ENCODE assay signal across 9 cellular contexts in genomic region chr16:66483689-66484452, GRCh38. TPM values are rescaled to one million over a fixed set of nuclear protein-coding genes. Genes with fewer than 3 reads are reported as not detected.
DNase-seq lines count a peak whose midpoint lies in the region; FAIRE-seq and TF ChIP-seq lines count a peak whose summit lies in the region.
"Had no signal": no experiment of that assay in that cellular context is flagged by ENCODE, and none has a peak within 500 bp of the region (broad histone marks: within the 10 kb centered on the region; RNA-seq: fewer than 3 reads in every experiment).

No MANE protein-coding gene starts in this region.

- peak overlapping the region; percentile 29 for H3K27ac Mint-ChIP-seq in activated T-helper 1 cell treated with anti-CD3 and anti-CD28 coated beads, Interleukin-12 subunit alpha, Interleukin-12 subunit beta, Interleukin-2, Interleukin-4 antibody, amounts not matched to agents 30 ng/mL and 10 ng/mL and 1 ng/mL, durations not matched to agents 14 hours and 24 hours and 36 hours

- H3K27ac ChIP-seq in C4-2B (no peak overlapping the region), neutrophil (no peak overlapping the region)

- intact Hi-C loops in activated T-helper 1 cell treated with anti-CD3 and anti-CD28 coated beads, Interleukin-12 subunit alpha, Interleukin-12 subunit beta, Interleukin-2, Interleukin-4 antibody, amounts not matched to agents 30 ng/mL and 10 ng/mL and 1 ng/mL, durations not matched to agents 14 hours and 24 hours and 36 hours (cut with micrococcal nuclease) = loop anchor here (1.0 to 5.0 kb wide), 3 partner anchors 32 to 127 kb away; no protein-coding TSS in a partner anchor

- peak; percentile 67 for DNase-seq in GM19239 (ENCODE audit: insufficient read length, low spot score)
- peak; percentile 83 for DNase-seq in HuH-7 (ENCODE audit: low spot score)
- DNase-seq in RKO (ENCODE audit: low spot score) = peak; percentile 64
- DNase-seq in activated T-helper 1 cell treated with anti-CD3 and anti-CD28 coated beads, Interleukin-12 subunit alpha, Interleukin-12 subunit beta, Interleukin-2, Interleukin-4 antibody, amounts not matched to agents 30 ng/mL and 10 ng/mL and 1 ng/mL, durations not matched to agents 14 hours and 24 hours and 36 hours (ENCODE audit: low spot score) = peak; percentile 68
- DNase-seq in fibroblast of pulmonary artery (ENCODE audit: low read depth) = peak; percentile 77
- peak; percentile 78 for DNase-seq in superior temporal gyrus (ENCODE audit: extremely low spot score)

- H3K9me3 Mint-ChIP-seq in activated T-helper 1 cell treated with anti-CD3 and anti-CD28 coated beads, Interleukin-12 subunit alpha, Interleukin-12 subunit beta, Interleukin-2, Interleukin-4 antibody, amounts not matched to agents 30 ng/mL and 10 ng/mL and 1 ng/mL, durations not matched to agents 14 hours and 24 hours and 36 hours = no peaks in the 10 kb centered on the region

- H3K4me1 ChIP-seq in neutrophil (ENCODE audit: control insufficient read depth in 1 of 2, insufficient read depth in 1 of 2, low read depth in 1 of 2, low read length in 1 of 2) = peaks cover 24 to 36% of the 10 kb centered on the region in 2 experiments

- H3K4me1 Mint-ChIP-seq in activated T-helper 1 cell treated with anti-CD3 and anti-CD28 coated beads, Interleukin-12 subunit alpha, Interleukin-12 subunit beta, Interleukin-2, Interleukin-4 antibody, amounts not matched to agents 30 ng/mL and 10 ng/mL and 1 ng/mL, durations not matched to agents 14 hours and 24 hours and 36 hours (ENCODE audit: low read depth) = peaks cover 27% of the 10 kb centered on the region

- peak; percentile 74 for FAIRE-seq in GM19239 (lab: Jason Lieb, UNC)

- H3K27me3 Mint-ChIP-seq in activated T-helper 1 cell treated with anti-CD3 and anti-CD28 coated beads, Interleukin-12 subunit alpha, Interleukin-12 subunit beta, Interleukin-2, Interleukin-4 antibody, amounts not matched to agents 30 ng/mL and 10 ng/mL and 1 ng/mL, durations not matched to agents 14 hours and 24 hours and 36 hours (ENCODE audit: insufficient read depth) = no peaks in the 10 kb centered on the region

- H3K27me3 ChIP-seq in neutrophil = no peaks in the 10 kb centered on the region

- H3K36me3 ChIP-seq in neutrophil = no peaks in the 10 kb centered on the region

- peak; percentile 96 for TF ChIP-seq CTCF in C4-2B (conservative IDR thresholded peaks at IDR 0.05)
- peak; percentile 99 for TF ChIP-seq CTCF in fibroblast of pulmonary artery (IDR thresholded peaks at IDR 0.05; ENCODE audit: low read length, missing control alignments)
- TF ChIP-seq CTCF in neutrophil (IDR thresholded peaks at IDR 0.05) = peak; percentile 97

- no peaks in the 10 kb centered on the region for H3K9me3 ChIP-seq in neutrophil

- no peaks in the 10 kb centered on the region for H3K36me3 Mint-ChIP-seq in activated T-helper 1 cell treated with anti-CD3 and anti-CD28 coated beads, Interleukin-12 subunit alpha, Interleukin-12 subunit beta, Interleukin-2, Interleukin-4 antibody, amounts not matched to agents 30 ng/mL and 10 ng/mL and 1 ng/mL, durations not matched to agents 14 hours and 24 hours and 36 hours (ENCODE audit: low read depth)

- H3K4me3 ChIP-seq in fibroblast of pulmonary artery (replicated peaks; ENCODE audit: low read depth, low read length) (no peak overlapping the region), neutrophil (ENCODE audit: low read depth in 1 of 2, low read length in 1 of 2) (no peak overlapping the region)

- no peak overlapping the region for H3K4me3 Mint-ChIP-seq in activated T-helper 1 cell treated with anti-CD3 and anti-CD28 coated beads, Interleukin-12 subunit alpha, Interleukin-12 subunit beta, Interleukin-2, Interleukin-4 antibody, amounts not matched to agents 30 ng/mL and 10 ng/mL and 1 ng/mL, durations not matched to agents 14 hours and 24 hours and 36 hours

RNA-seq across cellular contexts. Expression of gene BEAN1, which starts 56.8 kb away (rescaled TPM):
- total RNA-seq in activated T-helper 1 cell treated with anti-CD3 and anti-CD28 coated beads, Interleukin-12 subunit alpha, Interleukin-12 subunit beta, Interleukin-2, Interleukin-4 antibody, amounts not matched to agents 30 ng/mL and 10 ng/mL and 1 ng/mL, durations not matched to agents 14 hours and 24 hours and 36 hours = not detected in 2 replicates
- total RNA-seq: T-helper 1 cell treated with Interleukin-12 subunit alpha and Interleukin-12 subunit beta and Interleukin-4 antibody, amounts not matched to agents 30 ng/mL and 1 ng/mL, for 36 hours had no signal
